Comparison of ENCODE assay signal across 2 cellular contexts in genomic region chr14:80850197-80850814, GRCh38.
TF ChIP-seq lines count a peak whose summit lies in the region.

No MANE protein-coding gene starts in this region.

TF ChIP-seq in K562, 482 proteins besides CTCF, POLR2A, EP300 and RAD21 (continued from another document):
- TF ChIP-seq IRF1 (CRISPR knock-in tag; IDR thresholded peaks at IDR 0.05; ENCODE audit: borderline replicate concordance) (no peak), BRF2 (IDR thresholded peaks at IDR 0.05; ENCODE audit: borderline replicate concordance, insufficient read depth, insufficient read length) (no peak), ILK (tag; IDR thresholded peaks at IDR 0.05; ENCODE audit: borderline replicate concordance, low read depth) (no peak), ZNF318 (IDR thresholded peaks at IDR 0.05; ENCODE audit: borderline replicate concordance in 1 of 2, low read depth in 1 of 2) (no peak), ZNF551 (CRISPR knock-in tag; IDR thresholded peaks at IDR 0.05) (no peak), TGIF2 (CRISPR knock-in tag; IDR thresholded peaks at IDR 0.05) (no peak), YBX1 (IDR thresholded peaks at IDR 0.05) (no peak), HOMEZ (CRISPR knock-in tag; IDR thresholded peaks at IDR 0.05) (no peak)

TF ChIP-seq in liver, 16 proteins besides CTCF, POLR2A, EP300 and RAD21 (continued from another document):
- TF ChIP-seq MAX (IDR thresholded peaks at IDR 0.05) (no peak), HNF4A (conservative IDR thresholded peaks at IDR 0.05) (no peak), TAF1 (conservative IDR thresholded peaks at IDR 0.05) (no peak), FOXA1 (IDR thresholded peaks at IDR 0.05) (no peak), RXRA (IDR thresholded peaks at IDR 0.05) (no peak), REST (IDR thresholded peaks at IDR 0.05) (no peak), ATF3 (IDR thresholded peaks at IDR 0.05) (no peak), JUND (IDR thresholded peaks at IDR 0.05) (no peak), NR2F2 (IDR thresholded peaks at IDR 0.05) (no peak), EGR1 (IDR thresholded peaks at IDR 0.05; ENCODE audit: low read depth in 2 of 2) (no peak)
